ENCODE assay signal across 21 cellular contexts in genomic region chr9:27861887-27862286, GRCh38.
A peak's percentile ranks its signal among the peaks of the same experiment; 100 is the strongest.
DNase-seq lines count a peak whose midpoint lies in the region; ATAC-seq and TF ChIP-seq lines count a peak whose summit lies in the region.
"Had no signal": no experiment of that assay in that cellular context is flagged by ENCODE, and none has a peak within 500 bp of the region (broad histone marks: within the 10 kb centered on the region; RNA-seq: fewer than 3 reads in every experiment).

No MANE protein-coding gene starts in this region.

- ATAC-seq in left lobe of liver, result no peak
- ATAC-seq: mucosa of descending colon; stimulated activated effector memory CD8-positive, alpha-beta T cell treated with anti-CD3 and anti-CD28 coated beads, Interleukin-12 subunit alpha, Interleukin-12 subunit beta, amount 100 ng/mL, for 72 hours; T-cell had no signal

- DNase-seq in EH (ENCODE audit: low read depth), result peak; percentile 2
- peak; percentile 9 for DNase-seq in MV-4-11 (lab: John Stamatoyannopoulos, UW)
- peak; percentile 45 for DNase-seq in epithelial cell of esophagus (ENCODE audit: low read depth)
- peak; percentile 26 for DNase-seq in skeletal muscle cell (ENCODE audit: low read depth)
- DNase-seq in HUDEP-2 (lab: John Stamatoyannopoulos, UW; ENCODE audit: unreplicated experiment in 76 of 76), result no peak
- DNase-seq in amygdala (lab: John Stamatoyannopoulos, UW), result no peak
- DNase-seq in RPMI8226, result no peak
- DNase-seq in left lobe of liver (ENCODE audit: low spot score), result no peak
- DNase-seq: activated CD4-positive, alpha-beta T cell treated with anti-CD3 and anti-CD28 coated beads for 4 hours; activated naive CD4-positive, alpha-beta T cell treated with Interleukin-2 at 50 U/mL for 16 hours; activated T-cell treated with anti-CD3 and anti-CD28 coated beads, Interleukin-2, amount 50 U/mL, for 48 hours; caudate nucleus; DMS79 treated with DMSO at 0.1 percent for 48 hours; immature natural killer cell; mucosa of descending colon; NCI-H1694; OCI-M1; SIG-M5; stimulated activated CD4-positive, alpha-beta T cell treated with anti-CD3 and anti-CD28 coated beads, Interleukin-1b, Interleukin-23, amount 100 ng/mL, for 48 hours; T-cell had no signal

- no peak for TF ChIP-seq CTCF in epithelial cell of esophagus (IDR thresholded peaks at IDR 0.05; ENCODE audit: insufficient read depth, low read depth, low read length, missing control alignments)

- H3K4me3 ChIP-seq in epithelial cell of esophagus (ENCODE audit: low read length) (no peak overlapping the region), skeletal muscle cell (ENCODE audit: low read depth, low read length) (no peak overlapping the region)
- H3K4me3 ChIP-seq: mucosa of descending colon had no signal

Comparison
In these comparisons a context has a peak if more than half of its experiments do, and no peak if none do; other contexts are left out.
1. DNase-seq: peak in EH (single experiment), MV-4-11 (single experiment), epithelial cell of esophagus (single experiment) and skeletal muscle cell (single experiment); none in HUDEP-2 (0 of 76), amygdala (0 of 56), RPMI8226 (single experiment) and left lobe of liver (single experiment).